Comparison of ENCODE assay signal across 8 cellular contexts in genomic region chr1:154982897-154983648, GRCh38. TPM values are rescaled to one million over a fixed set of nuclear protein-coding genes. Genes with fewer than 3 reads are reported as not detected.
DNase-seq lines count a peak whose midpoint lies in the region; ATAC-seq and TF ChIP-seq lines count a peak whose summit lies in the region.

TSS of gene FLAD1 (plus strand) at chr1:154983344. CDS start at chr1:154983695, 351 bp downstream.

- H3K4me3 ChIP-seq in astrocyte of the spinal cord (ENCODE audit: low read depth, low read length), result peak within 1 kb of the TSS; percentile 98

- in situ Hi-C loops in astrocyte of the spinal cord (cut with HindIII; ENCODE audit: low sequenced_read_pairs), result no loop called here

- DNase-seq in NCI-H2081 treated with DMSO at 0.1 percent for 48 hours (lab: John Stamatoyannopoulos, UW) (peak; percentile 100), T1000 (lab: John Stamatoyannopoulos, UW) (peak; percentile 94), astrocyte of the spinal cord (ENCODE audit: low read depth, low spot score) (peak; percentile 100), hippocampal formation (lab: John Stamatoyannopoulos, UW) (peak; percentile 96 to 99), renal cortical epithelial cell (ENCODE audit: low read depth) (peak; percentile 100), cortex of kidney (lab: John Stamatoyannopoulos, UW) (no peak)

- ATAC-seq in GM18519 (IDR thresholded peaks at IDR 0.05; ENCODE audit: low FRiP score, unreplicated experiment), result peak; percentile 92
- ATAC-seq in HG03045 (IDR thresholded peaks at IDR 0.05; ENCODE audit: unreplicated experiment), result peak; percentile 98

- no peak for TF ChIP-seq CTCF in astrocyte of the spinal cord (IDR thresholded peaks at IDR 0.05; ENCODE audit: low read depth, low read length)

RNA-seq across cellular contexts. Expression of gene FLAD1, which starts in this region (rescaled TPM):
- 21.6 and 32.5 TPM in 2 replicates for total RNA-seq in renal cortical epithelial cell
